ENCODE assay signal across 17 cellular contexts in the genomic region with DNA sequence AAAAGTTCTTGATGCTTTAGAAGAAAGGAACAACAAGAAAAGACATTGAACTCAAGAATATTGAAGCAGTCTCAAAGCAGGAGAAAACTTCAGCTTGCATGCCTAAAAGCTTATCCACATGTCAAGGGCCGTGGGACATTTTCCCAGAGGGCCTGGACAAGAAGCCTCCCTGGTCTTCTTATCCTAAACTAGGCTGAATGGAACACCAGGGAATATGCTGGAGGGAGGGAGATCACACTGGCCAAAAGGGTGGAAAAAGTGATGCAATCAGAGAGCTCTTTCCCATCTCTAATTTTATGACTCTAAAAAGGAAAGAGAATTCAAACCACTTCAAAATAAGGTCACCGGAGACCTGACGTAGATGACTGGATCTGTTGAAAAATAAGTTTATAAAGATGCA.
DNase-seq lines count a peak whose midpoint lies in the region; ATAC-seq and TF ChIP-seq lines count a peak whose summit lies in the region.
"Had no signal": no experiment of that assay in that cellular context is flagged by ENCODE, and none has a peak within 500 bp of the region (broad histone marks: within the 10 kb centered on the region; RNA-seq: fewer than 3 reads in every experiment).

No MANE protein-coding gene starts in this region.

- 56 to 57% methylated on average over 3 of the region's 3 CpGs for WGBS in thyroid gland, 2 donors

- TF ChIP-seq CTCF in WTC11 (IDR thresholded peaks at IDR 0.05) (no peak), cardiac muscle cell (IDR thresholded peaks at IDR 0.05; ENCODE audit: low read depth, low read length) (no peak), thyroid gland (IDR thresholded peaks at IDR 0.05) (no peak)

- intact Hi-C loops in thyroid gland (cut with DNase I): no loop called here

- no peak overlapping the region for H3K4me3 ChIP-seq in cardiac muscle cell
- peak overlapping the region in 1 of 2 donors; percentile 37 for H3K4me3 ChIP-seq in muscle layer of colon (ENCODE audit: low read depth in 1 of 2, low read length in 2 of 2)
- H3K4me3 ChIP-seq in thyroid gland (replicated peaks in 1 of 3): no peak overlapping the region
- H3K4me3 ChIP-seq: Peyer's patch, right lobe of liver had no signal

- peaks cover 3% of the 10 kb centered on the region; the same call in 1 of the 2 replicates for H3K9me3 Mint-ChIP-seq in WTC11
- H3K9me3 Mint-ChIP-seq: activated T-helper 17 cell treated with anti-CD3 and anti-CD28 coated beads, Interleukin-2, amount 50 U/mL, for 72 hours had no signal

- DNase-seq in WTC11 (ENCODE audit: low spot score) (no peak), cardiac muscle cell (ENCODE audit: low read depth in 1 of 2, low spot score in 1 of 2) (peak; percentile 2 to 49), thyroid gland (no peak), SKM-1 treated with dmso at 0.1 percent for 144 hours (lab: John Stamatoyannopoulos, UW; ENCODE audit: unreplicated experiment) (no peak), T1000 (lab: John Stamatoyannopoulos, UW) (no peak)
- DNase-seq: activated CD8-positive, alpha-beta memory T cell treated with anti-CD3 and anti-CD28 coated beads for 24 hours; COR-L47; NCI-H748 treated with DMSO at 0.1 percent for 48 hours; Peyer's patch; right lobe of liver; stimulated activated CD4-positive, alpha-beta T cell treated with anti-CD3 and anti-CD28 coated beads, Interleukin-4, amount 100 ng/mL, for 4 hours had no signal

- H3K27me3 ChIP-seq in cardiac muscle cell (no peaks in the 10 kb centered on the region), muscle layer of colon (ENCODE audit: control insufficient read depth in 1 of 2, insufficient read depth in 2 of 2, low read length in 2 of 2) (no peaks in the 10 kb centered on the region), thyroid gland (no peaks in the 10 kb centered on the region)
- H3K27me3 ChIP-seq: Peyer's patch, right lobe of liver had no signal

- peak overlapping the region; percentile 46 for H3K27ac Mint-ChIP-seq in WTC11
- H3K27ac Mint-ChIP-seq: activated T-helper 17 cell treated with anti-CD3 and anti-CD28 coated beads, Interleukin-2, amount 50 U/mL, for 72 hours had no signal

- no peak overlapping the region for H3K4me3 Mint-ChIP-seq in WTC11
- H3K4me3 Mint-ChIP-seq: activated T-helper 17 cell treated with anti-CD3 and anti-CD28 coated beads, Interleukin-2, amount 50 U/mL, for 72 hours; neural crest cell had no signal

- H3K27me3 Mint-ChIP-seq in WTC11 (ENCODE audit: low read depth): no peaks in the 10 kb centered on the region

- no peak overlapping the region for H3K9ac ChIP-seq in muscle layer of colon (ENCODE audit: low read length)

- ATAC-seq in WTC11 (no peak; the same call in 1 of the 2 replicates), GM18868 (IDR thresholded peaks at IDR 0.05; ENCODE audit: unreplicated experiment) (no peak), HG03442 (IDR thresholded peaks at IDR 0.05; ENCODE audit: unreplicated experiment) (no peak)
- ATAC-seq: activated T-helper 17 cell treated with anti-CD3 and anti-CD28 coated beads, Interleukin-2, amount 50 U/mL, for 72 hours; HCT116 had no signal

- TF ChIP-seq POLR2A in thyroid gland (IDR thresholded peaks at IDR 0.05): no peak

- H3K4me1 ChIP-seq in cardiac muscle cell (ENCODE audit: low read depth) (peaks cover 42% of the 10 kb centered on the region), muscle layer of colon (ENCODE audit: insufficient read depth, low read length) (peaks cover 37% of the 10 kb centered on the region), thyroid gland (peaks cover 17 to 19% of the 10 kb centered on the region in 2 donors)
- H3K4me1 ChIP-seq: Peyer's patch, right lobe of liver had no signal

- H3K9me3 ChIP-seq in cardiac muscle cell (ENCODE audit: low read depth) (no peaks in the 10 kb centered on the region), muscle layer of colon (ENCODE audit: low read length) (no peaks in the 10 kb centered on the region), thyroid gland (no peaks in the 10 kb centered on the region)
- H3K9me3 ChIP-seq: Peyer's patch, right lobe of liver had no signal

- H3K36me3 Mint-ChIP-seq in WTC11: no peaks in the 10 kb centered on the region

- no peaks in the 10 kb centered on the region for H3K36me3 ChIP-seq in cardiac muscle cell
- no peaks in the 10 kb centered on the region for H3K36me3 ChIP-seq in muscle layer of colon (ENCODE audit: insufficient read depth, low read length)
- H3K36me3 ChIP-seq in thyroid gland: no peaks in the 10 kb centered on the region
- H3K36me3 ChIP-seq: Peyer's patch, right lobe of liver had no signal

- H3K27ac ChIP-seq in cardiac muscle cell: peak overlapping the region; percentile 89
- peak overlapping the region; percentile 35 for H3K27ac ChIP-seq in muscle layer of colon (ENCODE audit: low read depth, low read length)
- peak overlapping the region in 2 of 3 donors; percentile 3 to 37 for H3K27ac ChIP-seq in thyroid gland
- H3K27ac ChIP-seq: Peyer's patch, right lobe of liver had no signal

- POLR2A ChIA-PET in WTC11 (lab: Charles Lee): no interaction called here

- CTCF ChIA-PET in WTC11 (lab: Charles Lee): no interaction called here

- H3K4me1 Mint-ChIP-seq in WTC11: peaks cover 62% of the 10 kb centered on the region
- H3K4me1 Mint-ChIP-seq: activated T-helper 17 cell treated with anti-CD3 and anti-CD28 coated beads, Interleukin-2, amount 50 U/mL, for 72 hours had no signal

TF ChIP-seq in WTC11, 78 proteins besides CTCF, POLR2A, EP300 and RAD21:
- TF ChIP-seq MAX (CRISPR knock-in tag; IDR thresholded peaks at IDR 0.05): no peak
- no peak for TF ChIP-seq ELF4 (CRISPR knock-in tag; IDR thresholded peaks at IDR 0.05; ENCODE audit: low read depth)
TF ChIP-seq in WTC11: peak in this region for 0.

Comparison
In these comparisons a context has a peak if more than half of its experiments do, and no peak if none do; other contexts are left out.
1. DNase-seq: peak in cardiac muscle cell (2 of 2); none in WTC11 (single experiment), thyroid gland (0 of 2), SKM-1 treated with dmso at 0.1 percent for 144 hours (single experiment) and T1000 (single experiment).
2. H3K27ac ChIP-seq: peak in every context shown above with its lines; median percentile 89 in cardiac muscle cell; 35 in muscle layer of colon; 20 in thyroid gland.